Comparison of ENCODE assay signal across 8 cellular contexts in genomic region chr20:8535403-8536003, GRCh38.
DNase-seq lines count a peak whose midpoint lies in the region; TF ChIP-seq lines count a peak whose summit lies in the region.

No MANE protein-coding gene starts in this region.

- H3K27me3 ChIP-seq in dorsolateral prefrontal cortex: no peaks in the 10 kb centered on the region

- peak in 38 of 56 donors; percentile 14 to 42 (median 31) for TF ChIP-seq CTCF in dorsolateral prefrontal cortex (IDR thresholded peaks at IDR 0.05 in 54 of 56, conservative IDR thresholded peaks at IDR 0.05 in 2 of 56; ENCODE audit: low read depth in 1 of 56, partially characterized antibody in 56 of 56)

- intact Hi-C loops in dorsolateral prefrontal cortex (cut with DNase I): no loop called here

- peak overlapping the region in 1 of 59 donors; percentile 65 for H3K27ac ChIP-seq in dorsolateral prefrontal cortex

- peak overlapping the region in 1 of 59 donors; percentile 5 for H3K4me3 ChIP-seq in dorsolateral prefrontal cortex

- DNase-seq in stimulated activated CD4-positive, alpha-beta T cell treated with anti-CD3 and anti-CD28 coated beads, Interleukin-15, amount 100 ng/mL, for 24 hours: peak; percentile 9
- no peak for DNase-seq in stimulated activated CD4-positive, alpha-beta T cell treated with anti-CD3 and anti-CD28 coated beads, Interleukin-12 subunit alpha, Interleukin-12 subunit beta, amount 100 ng/mL, for 4 hours
- DNase-seq in NCI-H146 (lab: John Stamatoyannopoulos, UW) (peak; percentile 18), dorsolateral prefrontal cortex (no peak), DMS79 treated with DMSO at 0.1 percent for 48 hours (lab: John Stamatoyannopoulos, UW) (no peak), NCI-H510A treated with DMSO at 0.1 percent for 48 hours (lab: John Stamatoyannopoulos, UW) (no peak), NCI-H128 (lab: John Stamatoyannopoulos, UW; ENCODE audit: unreplicated experiment) (no peak)
- no peak for DNase-seq in effector CD4-positive, alpha-beta T cell

Comparison
In these comparisons a context has a peak if more than half of its experiments do, and no peak if none do; other contexts are left out.
1. DNase-seq: peak in stimulated activated CD4-positive, alpha-beta T cell treated with anti-CD3 and anti-CD28 coated beads, Interleukin-15, amount 100 ng/mL, for 24 hours (single experiment) and NCI-H146 (single experiment); none in stimulated activated CD4-positive, alpha-beta T cell treated with anti-CD3 and anti-CD28 coated beads, Interleukin-12 subunit alpha, Interleukin-12 subunit beta, amount 100 ng/mL, for 4 hours (single experiment), dorsolateral prefrontal cortex (0 of 10), DMS79 treated with DMSO at 0.1 percent for 48 hours (single experiment), NCI-H510A treated with DMSO at 0.1 percent for 48 hours (single experiment), effector CD4-positive, alpha-beta T cell (single experiment) and NCI-H128 (single experiment).